In the genomic region with DNA sequence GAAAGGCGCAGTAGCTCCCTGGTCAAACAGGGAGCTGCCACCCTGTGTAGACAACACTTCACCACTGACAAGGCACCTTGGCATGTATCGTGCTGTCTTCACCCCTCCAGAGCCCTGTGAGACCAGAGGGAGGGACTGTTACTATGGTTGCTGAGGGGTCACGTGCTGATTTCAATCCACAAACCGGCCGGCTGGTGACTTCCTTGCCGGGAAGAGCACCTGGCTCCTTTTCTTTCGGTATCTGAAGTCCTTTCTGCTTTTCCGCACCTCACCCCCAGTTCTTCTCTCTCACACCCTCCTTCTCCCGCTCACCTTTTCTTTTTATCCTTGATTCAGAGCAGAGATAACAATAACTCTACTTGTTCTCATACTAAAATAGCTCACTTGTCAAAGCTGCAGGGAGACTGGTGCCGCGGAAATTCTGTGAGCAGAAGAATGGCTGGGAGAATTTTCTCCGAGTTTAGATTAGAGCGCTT, we compare ENCODE assay signal across 11 cellular contexts.
A peak's percentile ranks its signal among the peaks of the same experiment; 100 is the strongest.
DNase-seq lines count a peak whose midpoint lies in the region; ATAC-seq and TF ChIP-seq lines count a peak whose summit lies in the region.
"Had no signal": no experiment of that assay in that cellular context is flagged by ENCODE, and none has a peak within 500 bp of the region (broad histone marks: within the 10 kb centered on the region; RNA-seq: fewer than 3 reads in every experiment).

No MANE protein-coding gene starts in this region.

- H3K9me2 ChIP-seq in GM23338 (ENCODE audit: insufficient read depth): no peaks in the 10 kb centered on the region

- H3K36me3 Mint-ChIP-seq in GM23338 (ENCODE audit: low read depth) (no peaks in the 10 kb centered on the region), neural progenitor cell (no peaks in the 10 kb centered on the region)
- H3K36me3 Mint-ChIP-seq: stimulated activated memory B cell treated with anti-CD40 and anti-IgM and Interleukin-4, amounts not matched to agents 10 μg/mL and 1 μg/mL and 100 μg/mL, for 72 hours had no signal

- H3K79me2 ChIP-seq in GM23338 (replicated peaks; ENCODE audit: insufficient read depth) (no peaks in the 10 kb centered on the region), neural progenitor cell (ENCODE audit: low read depth) (no peaks in the 10 kb centered on the region)

- ATAC-seq in GM23338: peak; percentile 91
- peak; percentile 93 for ATAC-seq in body of pancreas
- ATAC-seq in GM19324 (IDR thresholded peaks at IDR 0.05; ENCODE audit: low FRiP score, unreplicated experiment): no peak

- H3K36me3 ChIP-seq in GM23338 (ENCODE audit: insufficient read depth): no peaks in the 10 kb centered on the region
- H3K36me3 ChIP-seq in body of pancreas (replicated peaks in 1 of 2; ENCODE audit: insufficient read depth in 1 of 2, low read depth in 2 of 2): no peaks in the 10 kb centered on the region
- no peaks in the 10 kb centered on the region for H3K36me3 ChIP-seq in neural progenitor cell
- no peaks in the 10 kb centered on the region for H3K36me3 ChIP-seq in effector memory CD4-positive, alpha-beta T cell (ENCODE audit: control insufficient read depth, insufficient read depth, low read length)

- TF ChIP-seq POLR2A in body of pancreas (IDR thresholded peaks at IDR 0.05): peak in 1 of 3 donors; percentile 18

- peak overlapping the region; percentile 32; the same call in 1 of the 2 replicates for H3K4me3 ChIP-seq in GM23338
- no peak overlapping the region for H3K4me3 ChIP-seq in body of pancreas
- no peak overlapping the region for H3K4me3 ChIP-seq in neural progenitor cell
- no peak overlapping the region for H3K4me3 ChIP-seq in effector memory CD4-positive, alpha-beta T cell (ENCODE audit: insufficient read depth, low read depth, low read length, poor library complexity, severe bottlenecking)
- H3K4me3 ChIP-seq: psoas muscle had no signal

- H3K9me3 Mint-ChIP-seq in GM23338 (no peaks in the 10 kb centered on the region; the same call in 2 of the 3 replicates), neural progenitor cell (peaks cover 2% of the 10 kb centered on the region)
- H3K9me3 Mint-ChIP-seq: activated naive CD8-positive, alpha-beta T cell treated with anti-CD3 and anti-CD28 coated beads, Interleukin-2, amount 50 U/mL, for 24 hours; stimulated activated memory B cell treated with anti-CD40 and anti-IgM and Interleukin-4, amounts not matched to agents 10 μg/mL and 1 μg/mL and 100 μg/mL, for 72 hours had no signal

- H3K4me1 ChIP-seq in GM23338 (ENCODE audit: insufficient read depth): peaks cover 12% of the 10 kb centered on the region
- H3K4me1 ChIP-seq in body of pancreas: peaks cover 15% of the 10 kb centered on the region
- H3K4me1 ChIP-seq in neural progenitor cell: peaks cover 19% of the 10 kb centered on the region
- H3K4me1 ChIP-seq in effector memory CD4-positive, alpha-beta T cell (ENCODE audit: control insufficient read depth, insufficient read depth, low read length, poor library complexity, severe bottlenecking): no peaks in the 10 kb centered on the region
- H3K4me1 ChIP-seq: psoas muscle had no signal

- H3K27me3 ChIP-seq in GM23338 (ENCODE audit: insufficient read depth): no peaks in the 10 kb centered on the region; the same call in 1 of the 2 replicates
- no peaks in the 10 kb centered on the region for H3K27me3 ChIP-seq in body of pancreas
- no peaks in the 10 kb centered on the region for H3K27me3 ChIP-seq in neural progenitor cell
- no peaks in the 10 kb centered on the region for H3K27me3 ChIP-seq in effector memory CD4-positive, alpha-beta T cell (replicated peaks; ENCODE audit: control insufficient read depth, insufficient read depth, low read length, poor library complexity, severe bottlenecking)

- DNase-seq in GM23338 (ENCODE audit: low spot score) (peak; percentile 89), body of pancreas (peak; percentile 72 to 87 (median 80)), iPS DF 19.7 (ENCODE audit: low read depth, low spot score) (peak; percentile 45), neural progenitor cell (ENCODE audit: low spot score) (peak; percentile 60), NCI-H524 treated with DMSO at 0.1 percent for 48 hours (lab: John Stamatoyannopoulos, UW) (no peak)
- no peak for DNase-seq in effector memory CD4-positive, alpha-beta T cell
- DNase-seq in activated CD8-positive, alpha-beta memory T cell treated with anti-CD3 and anti-CD28 coated beads for 24 hours: no peak

- H3F3A ChIP-seq in GM23338 (replicated peaks; ENCODE audit: low read depth) (no peaks in the 10 kb centered on the region), neural progenitor cell (ENCODE audit: low read depth) (peaks cover 4% of the 10 kb centered on the region)

- H3K4me3 Mint-ChIP-seq in GM23338 (peak overlapping the region; percentile 47; the same call in 2 of the 3 replicates), neural progenitor cell (no peak overlapping the region)
- H3K4me3 Mint-ChIP-seq: activated naive CD8-positive, alpha-beta T cell treated with anti-CD3 and anti-CD28 coated beads, Interleukin-2, amount 50 U/mL, for 24 hours; stimulated activated memory B cell treated with anti-CD40 and anti-IgM and Interleukin-4, amounts not matched to agents 10 μg/mL and 1 μg/mL and 100 μg/mL, for 72 hours had no signal

- H3K27ac ChIP-seq in GM23338 (ENCODE audit: low read depth) (no peak overlapping the region), body of pancreas (peak overlapping the region in 3 of 4 donors; percentile 58 to 65 (median 65)), neural progenitor cell (no peak overlapping the region)
- H3K27ac ChIP-seq in effector memory CD4-positive, alpha-beta T cell (ENCODE audit: insufficient read depth, low read length, poor library complexity, severe bottlenecking): no peak overlapping the region
- H3K27ac ChIP-seq: psoas muscle had no signal

- H4K20me1 ChIP-seq in GM23338 (replicated peaks; ENCODE audit: insufficient read depth): no peaks in the 10 kb centered on the region
- no peaks in the 10 kb centered on the region for H4K20me1 ChIP-seq in neural progenitor cell (ENCODE audit: low read depth)

- no peak overlapping the region; the same call in 1 of the 2 replicates for H3K27ac Mint-ChIP-seq in GM23338
- H3K27ac Mint-ChIP-seq in neural progenitor cell: no peak overlapping the region
- H3K27ac Mint-ChIP-seq: activated naive CD8-positive, alpha-beta T cell treated with anti-CD3 and anti-CD28 coated beads, Interleukin-2, amount 50 U/mL, for 24 hours; stimulated activated memory B cell treated with anti-CD40 and anti-IgM and Interleukin-4, amounts not matched to agents 10 μg/mL and 1 μg/mL and 100 μg/mL, for 72 hours had no signal

- peak overlapping the region; percentile 86 for H2AFZ ChIP-seq in GM23338
- H2AFZ ChIP-seq in neural progenitor cell (replicated peaks): peak overlapping the region; percentile 85

- H3K9ac ChIP-seq in neural progenitor cell: no peak overlapping the region

- TF ChIP-seq CTCF in GM23338 (conservative IDR thresholded peaks at IDR 0.05; ENCODE audit: low read depth in 2 of 2) (no peak), body of pancreas (IDR thresholded peaks at IDR 0.05) (no peak), neural progenitor cell (IDR thresholded peaks at IDR 0.05) (no peak)

- H3K27me3 Mint-ChIP-seq in GM23338 (ENCODE audit: insufficient read depth, low read depth, poor library complexity) (peaks cover 14% of the 10 kb centered on the region), neural progenitor cell (ENCODE audit: insufficient read depth, low read depth) (peaks cover 12% of the 10 kb centered on the region)

- peaks cover 31% of the 10 kb centered on the region for H3K4me1 Mint-ChIP-seq in GM23338
- H3K4me1 Mint-ChIP-seq in neural progenitor cell: peaks cover 50% of the 10 kb centered on the region
- H3K4me1 Mint-ChIP-seq: stimulated activated memory B cell treated with anti-CD40 and anti-IgM and Interleukin-4, amounts not matched to agents 10 μg/mL and 1 μg/mL and 100 μg/mL, for 72 hours had no signal

- H3K9me3 ChIP-seq in body of pancreas (no peaks in the 10 kb centered on the region), neural progenitor cell (ENCODE audit: low read depth) (no peaks in the 10 kb centered on the region)
- H3K9me3 ChIP-seq in effector memory CD4-positive, alpha-beta T cell (ENCODE audit: control insufficient read depth, low read length): no peaks in the 10 kb centered on the region
- H3K9me3 ChIP-seq: psoas muscle had no signal

- intact Hi-C loops in body of pancreas (cut with DNase I): loop anchor here (10.0 kb wide), 1 partner anchor 324 kb away; a partner anchor contains a TSS

- H3K4me2 ChIP-seq in GM23338: peak overlapping the region; percentile 72
- peak overlapping the region; percentile 54 for H3K4me2 ChIP-seq in neural progenitor cell

- 34 to 43% methylated on average over 13 of the region's 13 CpGs for WGBS in body of pancreas, 2 donors

TF ChIP-seq in GM23338, 12 proteins besides CTCF, POLR2A, EP300 and RAD21:
- TF ChIP-seq, protein P1, sequence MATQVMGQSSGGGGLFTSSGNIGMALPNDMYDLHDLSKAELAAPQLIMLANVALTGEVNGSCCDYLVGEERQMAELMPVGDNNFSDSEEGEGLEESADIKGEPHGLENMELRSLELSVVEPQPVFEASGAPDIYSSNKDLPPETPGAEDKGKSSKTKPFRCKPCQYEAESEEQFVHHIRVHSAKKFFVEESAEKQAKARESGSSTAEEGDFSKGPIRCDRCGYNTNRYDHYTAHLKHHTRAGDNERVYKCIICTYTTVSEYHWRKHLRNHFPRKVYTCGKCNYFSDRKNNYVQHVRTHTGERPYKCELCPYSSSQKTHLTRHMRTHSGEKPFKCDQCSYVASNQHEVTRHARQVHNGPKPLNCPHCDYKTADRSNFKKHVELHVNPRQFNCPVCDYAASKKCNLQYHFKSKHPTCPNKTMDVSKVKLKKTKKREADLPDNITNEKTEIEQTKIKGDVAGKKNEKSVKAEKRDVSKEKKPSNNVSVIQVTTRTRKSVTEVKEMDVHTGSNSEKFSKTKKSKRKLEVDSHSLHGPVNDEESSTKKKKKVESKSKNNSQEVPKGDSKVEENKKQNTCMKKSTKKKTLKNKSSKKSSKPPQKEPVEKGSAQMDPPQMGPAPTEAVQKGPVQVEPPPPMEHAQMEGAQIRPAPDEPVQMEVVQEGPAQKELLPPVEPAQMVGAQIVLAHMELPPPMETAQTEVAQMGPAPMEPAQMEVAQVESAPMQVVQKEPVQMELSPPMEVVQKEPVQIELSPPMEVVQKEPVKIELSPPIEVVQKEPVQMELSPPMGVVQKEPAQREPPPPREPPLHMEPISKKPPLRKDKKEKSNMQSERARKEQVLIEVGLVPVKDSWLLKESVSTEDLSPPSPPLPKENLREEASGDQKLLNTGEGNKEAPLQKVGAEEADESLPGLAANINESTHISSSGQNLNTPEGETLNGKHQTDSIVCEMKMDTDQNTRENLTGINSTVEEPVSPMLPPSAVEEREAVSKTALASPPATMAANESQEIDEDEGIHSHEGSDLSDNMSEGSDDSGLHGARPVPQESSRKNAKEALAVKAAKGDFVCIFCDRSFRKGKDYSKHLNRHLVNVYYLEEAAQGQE (IDR thresholded peaks at IDR 0.05; ENCODE audit: unreplicated experiment): no peak
- TF ChIP-seq CREB1 (CRISPR knock-in tag; IDR thresholded peaks at IDR 0.05; ENCODE audit: low read depth): 0 out of 2 replicates have a peak, but pooled peaks have one; percentile 11

Comparison
In these comparisons a context has a peak if more than half of its experiments do, and no peak if none do; other contexts are left out.
1. DNase-seq: peak in GM23338 (single experiment), body of pancreas (4 of 4), iPS DF 19.7 (single experiment) and neural progenitor cell (single experiment); none in effector memory CD4-positive, alpha-beta T cell (0 of 3), activated CD8-positive, alpha-beta memory T cell treated with anti-CD3 and anti-CD28 coated beads for 24 hours (single experiment) and NCI-H524 treated with DMSO at 0.1 percent for 48 hours (single experiment).
2. H3K27ac ChIP-seq: peak in body of pancreas (3 of 4); none in GM23338 (single experiment), neural progenitor cell (single experiment) and effector memory CD4-positive, alpha-beta T cell (single experiment).